ENCODE assay signal across 14 cellular contexts in genomic region chr3:189674249-189674913, GRCh38. TPM values are rescaled to one million over a fixed set of nuclear protein-coding genes. Genes with fewer than 3 reads are reported as not detected.
DNase-seq lines count a peak whose midpoint lies in the region; FAIRE-seq and TF ChIP-seq lines count a peak whose summit lies in the region.
"Had no signal": no experiment of that assay in that cellular context is flagged by ENCODE, and none has a peak within 500 bp of the region (broad histone marks: within the 10 kb centered on the region; RNA-seq: fewer than 3 reads in every experiment).

No MANE protein-coding gene starts in this region.

- H3F3A ChIP-seq in DOHH2 (ENCODE audit: control insufficient read depth, insufficient read depth) (no peaks in the 10 kb centered on the region), OCI-LY1 (ENCODE audit: insufficient read depth, low read length) (no peaks in the 10 kb centered on the region)

- H3K36me3 ChIP-seq in DOHH2 (ENCODE audit: control insufficient read depth, low read length) (no peaks in the 10 kb centered on the region), OCI-LY1 (ENCODE audit: insufficient read depth, low read length) (no peaks in the 10 kb centered on the region), bronchial epithelial cell (ENCODE audit: control insufficient read depth, insufficient read depth, low read length) (no peaks in the 10 kb centered on the region), colonic mucosa (no peaks in the 10 kb centered on the region)
- H3K36me3 ChIP-seq: BLaER1 had no signal

- H3K9me3 ChIP-seq in DOHH2 (ENCODE audit: control insufficient read depth, insufficient read depth, low read length) (no peaks in the 10 kb centered on the region), OCI-LY1 (ENCODE audit: low read length) (no peaks in the 10 kb centered on the region), colonic mucosa (no peaks in the 10 kb centered on the region)
- H3K9me3 ChIP-seq: BLaER1 had no signal

- H3K4me3 ChIP-seq in DOHH2 (ENCODE audit: low read length): peak overlapping the region; percentile 5; the same call in 1 of the 2 replicates
- no peak overlapping the region for H3K4me3 ChIP-seq in OCI-LY1 (ENCODE audit: low read depth, low read length, poor library complexity, severe bottlenecking)
- no peak overlapping the region for H3K4me3 ChIP-seq in bronchial epithelial cell (ENCODE audit: low read depth, low read length)
- no peak overlapping the region for H3K4me3 ChIP-seq in colonic mucosa
- H3K4me3 ChIP-seq: BLaER1, GM23338 had no signal

- H3K9ac ChIP-seq in OCI-LY1 (ENCODE audit: low read length) (no peak overlapping the region), colonic mucosa (ENCODE audit: low read depth in 2 of 2, low read length in 2 of 2) (no peak overlapping the region)
- H3K9ac ChIP-seq: BLaER1 had no signal

- H4K20me1 ChIP-seq in DOHH2 (ENCODE audit: control insufficient read depth, insufficient read depth, low read depth, low read length): no peaks in the 10 kb centered on the region
- H4K20me1 ChIP-seq in OCI-LY1 (ENCODE audit: insufficient read depth, low read length): no peaks in the 10 kb centered on the region
- H4K20me1 ChIP-seq: BLaER1 had no signal

- peak; percentile 45 for FAIRE-seq in GM18507 (lab: Jason Lieb, UNC)
- peak; percentile 36 for FAIRE-seq in bronchial epithelial cell (lab: Jason Lieb, UNC)
- FAIRE-seq: A204.1, HTR-8/SVneo had no signal

- peaks cover 68% of the 10 kb centered on the region for H3K4me1 ChIP-seq in DOHH2 (ENCODE audit: control insufficient read depth, low read length)
- H3K4me1 ChIP-seq in OCI-LY1 (ENCODE audit: insufficient read depth, low read length, severe bottlenecking): peaks cover 47% of the 10 kb centered on the region
- H3K4me1 ChIP-seq in colonic mucosa: no peaks in the 10 kb centered on the region
- H3K4me1 ChIP-seq: BLaER1 had no signal

- no peaks in the 10 kb centered on the region for H3K27me3 ChIP-seq in DOHH2 (ENCODE audit: control insufficient read depth, low read length)
- no peaks in the 10 kb centered on the region for H3K27me3 ChIP-seq in OCI-LY1 (ENCODE audit: insufficient read depth, low read length)
- no peaks in the 10 kb centered on the region for H3K27me3 ChIP-seq in bronchial epithelial cell (ENCODE audit: control insufficient read depth, insufficient read depth, low read length)
- H3K27me3 ChIP-seq in colonic mucosa: no peaks in the 10 kb centered on the region
- H3K27me3 ChIP-seq: BLaER1 had no signal

- H3K79me2 ChIP-seq in DOHH2 (ENCODE audit: control insufficient read depth, low read length): peaks cover 14% of the 10 kb centered on the region
- H3K79me2 ChIP-seq in OCI-LY1 (ENCODE audit: insufficient read depth, low read length): no peaks in the 10 kb centered on the region

- H2AFZ ChIP-seq in OCI-LY1 (ENCODE audit: low read length): no peak overlapping the region
- H2AFZ ChIP-seq: GM23338 had no signal

- DNase-seq in GM18507 (ENCODE audit: extremely low spot score, insufficient read length, low read depth) (no peak), bronchial epithelial cell (ENCODE audit: low read depth) (no peak), activated T-cell treated with anti-CD3 and anti-CD28 coated beads for 4 hours (no peak), colonic mucosa (no peak), GF-D8 (lab: John Stamatoyannopoulos, UW) (no peak), SW480 (ENCODE audit: low spot score) (no peak)
- DNase-seq: DMS53, H9 had no signal

- peak overlapping the region; percentile 28 for H3K4me2 ChIP-seq in DOHH2 (ENCODE audit: low read length)
- H3K4me2 ChIP-seq in OCI-LY1 (ENCODE audit: low read length): peak overlapping the region; percentile 15; the same call in 1 of the 2 replicates
- H3K4me2 ChIP-seq: BLaER1, GM23338 had no signal

- TF ChIP-seq CTCF in DOHH2 (IDR thresholded peaks at IDR 0.05; ENCODE audit: low read depth, low read length, poor library complexity, severe bottlenecking) (no peak), OCI-LY1 (IDR thresholded peaks at IDR 0.05; ENCODE audit: low read length) (no peak), bronchial epithelial cell (IDR thresholded peaks at IDR 0.05; ENCODE audit: insufficient read depth, low read length, severe bottlenecking) (no peak), colonic mucosa (IDR thresholded peaks at IDR 0.05) (no peak)

- H3K9me2 ChIP-seq in DOHH2 (replicated peaks; ENCODE audit: control insufficient read depth, low read length) (no peaks in the 10 kb centered on the region), OCI-LY1 (ENCODE audit: low read depth, low read length) (no peaks in the 10 kb centered on the region)

- H3K27ac ChIP-seq in DOHH2 (ENCODE audit: low read depth, low read length): peak overlapping the region; percentile 2; the same call in 1 of the 2 replicates
- H3K27ac ChIP-seq in OCI-LY1 (ENCODE audit: low read depth, low read length, poor library complexity, severe bottlenecking): peak overlapping the region; percentile 17
- no peak overlapping the region for H3K27ac ChIP-seq in colonic mucosa
- H3K27ac ChIP-seq: BLaER1 had no signal

- intact Hi-C loops in colonic mucosa (cut with DNase I): no loop called here

RNA-seq across cellular contexts. Expression of gene TP63, which starts 43.2 kb away (rescaled TPM):
- total RNA-seq in bronchial epithelial cell (122 TPM in 2 replicates), colonic mucosa (not detected)
- total RNA-seq: GM23338, H9 had no signal

Comparison
In these comparisons a context has a peak if more than half of its experiments do, and no peak if none do; other contexts are left out.
1. RNA of gene TP63, which starts 43.2 kb away (total RNA-seq): 122 TPM in bronchial epithelial cell; not detected in colonic mucosa; every median in the first group is over 100 times any median in the second.